8 cellular contexts compared by ENCODE assay signal in genomic region chr19:10836478-10837325, GRCh38. TPM values are rescaled to one million over a fixed set of nuclear protein-coding genes. Genes with fewer than 3 reads are reported as not detected.
DNase-seq lines count a peak whose midpoint lies in the region; ATAC-seq and TF ChIP-seq lines count a peak whose summit lies in the region.

No MANE protein-coding gene starts in this region.

- CTCF ChIA-PET in activated CD8-positive, alpha-beta T cell treated with anti-CD3 and anti-CD28 coated beads, Interleukin-2, amount 10 ng/mL, durations not matched to agents 7 days and 5 days (lab: Charles Lee) = interaction anchor here (0.7 to 3.5 kb wide), 19 partner anchors 8 to 544 kb away, joined by 3 to 37 read pairs (median 5); partner anchors contain the start of genes C19orf38 and DNM2

- H3K27me3 Mint-ChIP-seq in activated CD8-positive, alpha-beta T cell treated with anti-CD3 and anti-CD28 coated beads, Interleukin-2, amount 10 ng/mL, durations not matched to agents 7 days and 5 days (ENCODE audit: low read depth) = no peaks in the 10 kb centered on the region
- H3K27me3 Mint-ChIP-seq in natural killer cell (ENCODE audit: low read depth in 2 of 2) = no peaks in the 10 kb centered on the region
- no peaks in the 10 kb centered on the region for H3K27me3 Mint-ChIP-seq in stimulated activated naive CD8-positive, alpha-beta T cell treated with anti-CD3 and anti-CD28 coated beads, Interleukin-15, Interleukin-2, amounts not matched to agents 100 ng/mL and 50 ng/mL, for 24 hours

- intact Hi-C loops in natural killer cell (cut with micrococcal nuclease) = loop anchor here (1.0 to 2.0 kb wide), 3 partner anchors 34 to 119 kb away; partner anchors contain the start of gene CARM1

- H3K36me3 Mint-ChIP-seq in activated CD8-positive, alpha-beta T cell treated with anti-CD3 and anti-CD28 coated beads, Interleukin-2, amount 10 ng/mL, durations not matched to agents 7 days and 5 days (ENCODE audit: low read depth) = peaks cover 23% of the 10 kb centered on the region
- no peaks in the 10 kb centered on the region for H3K36me3 Mint-ChIP-seq in natural killer cell
- peaks cover 8% of the 10 kb centered on the region for H3K36me3 Mint-ChIP-seq in stimulated activated naive CD8-positive, alpha-beta T cell treated with anti-CD3 and anti-CD28 coated beads, Interleukin-15, Interleukin-2, amounts not matched to agents 100 ng/mL and 50 ng/mL, for 24 hours (ENCODE audit: low read depth)

- H3K4me1 Mint-ChIP-seq in activated CD8-positive, alpha-beta T cell treated with anti-CD3 and anti-CD28 coated beads, Interleukin-2, amount 10 ng/mL, durations not matched to agents 7 days and 5 days (ENCODE audit: low read depth) = peaks cover 17% of the 10 kb centered on the region
- H3K4me1 Mint-ChIP-seq in natural killer cell = peaks cover 14 to 18% of the 10 kb centered on the region in 2 donors
- H3K4me1 Mint-ChIP-seq in stimulated activated naive CD8-positive, alpha-beta T cell treated with anti-CD3 and anti-CD28 coated beads, Interleukin-15, Interleukin-2, amounts not matched to agents 100 ng/mL and 50 ng/mL, for 24 hours (ENCODE audit: low read depth) = peaks cover 19% of the 10 kb centered on the region

- peaks cover 9% of the 10 kb centered on the region for H3K9me3 Mint-ChIP-seq in activated CD8-positive, alpha-beta T cell treated with anti-CD3 and anti-CD28 coated beads, Interleukin-2, amount 10 ng/mL, durations not matched to agents 7 days and 5 days (ENCODE audit: insufficient read depth)
- no peaks in the 10 kb centered on the region for H3K9me3 Mint-ChIP-seq in natural killer cell
- H3K9me3 Mint-ChIP-seq in stimulated activated naive CD8-positive, alpha-beta T cell treated with anti-CD3 and anti-CD28 coated beads, Interleukin-15, Interleukin-2, amounts not matched to agents 100 ng/mL and 50 ng/mL, for 24 hours = peaks cover 7% of the 10 kb centered on the region

- H3K4me3 Mint-ChIP-seq in activated CD8-positive, alpha-beta T cell treated with anti-CD3 and anti-CD28 coated beads, Interleukin-2, amount 10 ng/mL, durations not matched to agents 7 days and 5 days = peak overlapping the region; percentile 89
- peak overlapping the region; percentile 91 for H3K4me3 Mint-ChIP-seq in natural killer cell
- H3K4me3 Mint-ChIP-seq in stimulated activated naive CD8-positive, alpha-beta T cell treated with anti-CD3 and anti-CD28 coated beads, Interleukin-15, Interleukin-2, amounts not matched to agents 100 ng/mL and 50 ng/mL, for 24 hours = peak overlapping the region; percentile 95

- TF ChIP-seq POLR2A in erythroblast (IDR thresholded peaks at IDR 0.05; ENCODE audit: low read length) = no peak

- H3K27ac Mint-ChIP-seq in activated CD8-positive, alpha-beta T cell treated with anti-CD3 and anti-CD28 coated beads, Interleukin-2, amount 10 ng/mL, durations not matched to agents 7 days and 5 days = peak overlapping the region; percentile 99
- H3K27ac Mint-ChIP-seq in natural killer cell = peak overlapping the region; percentile 98 to 100
- peak overlapping the region; percentile 100 for H3K27ac Mint-ChIP-seq in stimulated activated naive CD8-positive, alpha-beta T cell treated with anti-CD3 and anti-CD28 coated beads, Interleukin-15, Interleukin-2, amounts not matched to agents 100 ng/mL and 50 ng/mL, for 24 hours

- ATAC-seq in HG02943 (IDR thresholded peaks at IDR 0.05; ENCODE audit: low read depth, unreplicated experiment) = peak; percentile 9
- peak; percentile 30 for ATAC-seq in activated CD8-positive, alpha-beta T cell treated with anti-CD3 and anti-CD28 coated beads, Interleukin-2, amount 10 ng/mL, durations not matched to agents 7 days and 5 days
- ATAC-seq in natural killer cell = peak; percentile 36 to 41 (median 37)
- ATAC-seq in HG02623 (IDR thresholded peaks at IDR 0.05; ENCODE audit: unreplicated experiment) = no peak

- peak; percentile 87 for DNase-seq in DMS79 (lab: John Stamatoyannopoulos, UW)
- peak; percentile 76 for DNase-seq in NCI-H748 treated with DMSO at 0.1 percent for 48 hours (lab: John Stamatoyannopoulos, UW)
- peak; percentile 91 for DNase-seq in activated CD8-positive, alpha-beta T cell treated with anti-CD3 and anti-CD28 coated beads, Interleukin-2, amount 10 ng/mL, durations not matched to agents 7 days and 5 days
- DNase-seq in erythroblast (lab: John Stamatoyannopoulos, UW) = peak; percentile 93
- no peak for DNase-seq in natural killer cell

- POLR2A ChIA-PET in activated CD8-positive, alpha-beta T cell treated with anti-CD3 and anti-CD28 coated beads, Interleukin-2, amount 10 ng/mL, durations not matched to agents 7 days and 5 days (lab: Charles Lee) = interaction anchor here (0.6 to 2.2 kb wide), 9 partner anchors 13 to 133 kb away, joined by 3 to 13 read pairs (median 4); partner anchors contain the start of gene DNM2

- TF ChIP-seq CTCF in natural killer cell (IDR thresholded peaks at IDR 0.05) = no peak

RNA-seq across cellular contexts. Expression of gene TMED1, which starts 0.7 kb away (rescaled TPM):
- total RNA-seq in activated CD8-positive, alpha-beta T cell treated with anti-CD3 and anti-CD28 coated beads, Interleukin-2, amount 10 ng/mL, durations not matched to agents 7 days and 5 days = 10 to 100 TPM in 1 of 2 experiments, 1 to 10 TPM in 1; 9.3 to 11.2 TPM
- total RNA-seq in natural killer cell = 10 to 100 TPM; 20.5 to 27.8 (median 27.4) TPM

RNA-seq across cellular contexts. Expression of gene C19orf38, which starts 11.5 kb away (rescaled TPM):
- 1 to 10 TPM; 1.1 to 2.2 TPM for total RNA-seq in activated CD8-positive, alpha-beta T cell treated with anti-CD3 and anti-CD28 coated beads, Interleukin-2, amount 10 ng/mL, durations not matched to agents 7 days and 5 days
- 1 to 10 TPM; 2.9 to 9.9 (median 6.2) TPM for total RNA-seq in natural killer cell

RNA-seq across cellular contexts. Expression of gene CARM1, which starts 34.7 kb away (rescaled TPM):
- 10 to 100 TPM; 33.2 to 33.4 TPM for total RNA-seq in activated CD8-positive, alpha-beta T cell treated with anti-CD3 and anti-CD28 coated beads, Interleukin-2, amount 10 ng/mL, durations not matched to agents 7 days and 5 days
- total RNA-seq in natural killer cell = 10 to 100 TPM; 13.4 to 21.3 (median 19.8) TPM
